ENCODE assay signal across 1 cellular context in genomic region chr6:15662246-15663056, GRCh38.
TF ChIP-seq lines count a peak whose summit lies in the region.

Gene DTNBP1 (minus strand): TSS chr6:15663028. CDS start chr6:15662869, 159 bp downstream.

TF ChIP-seq in HepG2, 621 proteins besides CTCF, POLR2A, EP300 and RAD21 (continued from another document and continues in another):
- TF ChIP-seq FUBP1 (CRISPR knock-in tag; IDR thresholded peaks at IDR 0.05; ENCODE audit: borderline replicate concordance) (no peak; the same call in 1 of the 2 replicates), TEAD2 (CRISPR knock-in tag; IDR thresholded peaks at IDR 0.05) (no peak), HNF1A (IDR thresholded peaks at IDR 0.05; ENCODE audit: low read depth) (no peak), HNF1A (CRISPR knock-in tag; IDR thresholded peaks at IDR 0.05; ENCODE audit: borderline replicate concordance) (no peak), KLF16 (CRISPR knock-in tag; IDR thresholded peaks at IDR 0.05) (peak in 1 of 2 experiments; percentile 11; a peak in 1 of 4 replicates), STAT6 (CRISPR knock-in tag; IDR thresholded peaks at IDR 0.05; ENCODE audit: borderline replicate concordance) (no peak), HOXA9 (CRISPR knock-in tag; IDR thresholded peaks at IDR 0.05; ENCODE audit: borderline replicate concordance) (no peak; the same call in 1 of the 2 replicates), ZNF367 (CRISPR knock-in tag; IDR thresholded peaks at IDR 0.05; ENCODE audit: borderline replicate concordance) (peak; percentile 63; the same call in 1 of the 2 replicates), NR2F1 (CRISPR knock-in tag; IDR thresholded peaks at IDR 0.05) (no peak; a peak in 1 of 4 replicates), AHDC1 (CRISPR knock-in tag; IDR thresholded peaks at IDR 0.05; ENCODE audit: borderline replicate concordance) (peak; percentile 72; the same call in 1 of the 2 replicates), TSC22D2 (CRISPR knock-in tag; IDR thresholded peaks at IDR 0.05; ENCODE audit: borderline replicate concordance) (no peak; the same call in 1 of the 2 replicates), NFE2L1 (CRISPR knock-in tag; IDR thresholded peaks at IDR 0.05; ENCODE audit: borderline replicate concordance) (peak; percentile 61; the same call in 1 of the 2 replicates), ZNF20 (CRISPR knock-in tag; IDR thresholded peaks at IDR 0.05) (0 out of 2 replicates have a peak, but pooled peaks have one; percentile 40), MAF1 (CRISPR knock-in tag; IDR thresholded peaks at IDR 0.05; ENCODE audit: borderline replicate concordance) (no peak; the same call in 1 of the 2 replicates), NR0B2 (CRISPR knock-in tag; IDR thresholded peaks at IDR 0.05) (peak; percentile 64; the same call in 1 of the 2 replicates), ZNF740 (CRISPR knock-in tag; IDR thresholded peaks at IDR 0.05) (peak; percentile 89), USF2 (IDR thresholded peaks at IDR 0.05; ENCODE audit: low read depth, low read length) (no peak), USF2 (CRISPR knock-in tag; IDR thresholded peaks at IDR 0.05; ENCODE audit: borderline replicate concordance) (peak; percentile 74), JUNB (CRISPR knock-in tag; IDR thresholded peaks at IDR 0.05; ENCODE audit: borderline replicate concordance) (no peak), ZNF547 (CRISPR knock-in tag; IDR thresholded peaks at IDR 0.05) (peak; percentile 94), PATZ1 (CRISPR knock-in tag; IDR thresholded peaks at IDR 0.05) (peak; percentile 82), IRF9 (CRISPR knock-in tag; IDR thresholded peaks at IDR 0.05; ENCODE audit: borderline replicate concordance) (peak; percentile 94), KAT2B (IDR thresholded peaks at IDR 0.05; ENCODE audit: borderline replicate concordance, low read depth, low read length) (no peak), MXD3 (CRISPR knock-in tag; IDR thresholded peaks at IDR 0.05) (peak; percentile 78; the same call in 1 of the 2 replicates), CAMTA2 (CRISPR knock-in tag; IDR thresholded peaks at IDR 0.05; ENCODE audit: borderline replicate concordance) (peak; percentile 92), RBAK (CRISPR knock-in tag; IDR thresholded peaks at IDR 0.05) (no peak), ZNF556 (CRISPR knock-in tag; IDR thresholded peaks at IDR 0.05; ENCODE audit: borderline replicate concordance) (peak; percentile 90), ZFP37 (CRISPR knock-in tag; IDR thresholded peaks at IDR 0.05; ENCODE audit: borderline replicate concordance) (no peak), SATB2 (CRISPR knock-in tag; IDR thresholded peaks at IDR 0.05) (no peak; the same call in 1 of the 2 replicates), ARNT (IDR thresholded peaks at IDR 0.05) (no peak), CBFB (CRISPR knock-in tag; IDR thresholded peaks at IDR 0.05) (peak; percentile 28; the same call in 1 of the 2 replicates), PREB (CRISPR knock-in tag; IDR thresholded peaks at IDR 0.05) (peak; percentile 98)
